8 cellular contexts compared by ENCODE assay signal in genomic region chr17:39200957-39201510, GRCh38. TPM values are rescaled to one million over a fixed set of nuclear protein-coding genes. Genes with fewer than 3 reads are reported as not detected.
DNase-seq lines count a peak whose midpoint lies in the region; ATAC-seq, FAIRE-seq and TF ChIP-seq lines count a peak whose summit lies in the region.

No MANE protein-coding gene starts in this region.

- in situ Hi-C loops in GM12878 (cut with MboI) = no loop called here

- no peak overlapping the region for H2BK5ac ChIP-seq in mesendoderm (ENCODE audit: low read length)

- no peak overlapping the region for H2BK15ac ChIP-seq in mesendoderm (replicated peaks; ENCODE audit: low read depth)

- no peak for TF ChIP-seq RAD21 in GM12878 (IDR thresholded peaks at IDR 0.05; ENCODE audit: insufficient read depth, low read depth, low read length)

- peaks cover 38% of the 10 kb centered on the region for H3K79me2 ChIP-seq in GM12878 (ENCODE audit: control insufficient read depth, insufficient read depth, low read length)
- H3K79me2 ChIP-seq in mesendoderm (ENCODE audit: control insufficient read depth, insufficient read depth, low read length) = peaks cover 28% of the 10 kb centered on the region

- no peak overlapping the region for H2AK5ac ChIP-seq in mesendoderm (ENCODE audit: low read length)

- CTCF ChIA-PET in GM12878 (lab: Yijun Ruan, JAX) = interaction anchor here (0.7 to 10.9 kb wide), 3 partner anchors 26 to 39 kb away, joined by 3 to 658 read pairs (median 7); no protein-coding TSS in a partner anchor

- H4K20me1 ChIP-seq in GM12878 (ENCODE audit: control insufficient read depth, insufficient read depth) = peaks cover 5% of the 10 kb centered on the region; the same call in 1 of the 2 replicates

- H3K18ac ChIP-seq in mesendoderm (ENCODE audit: low read length) = no peak overlapping the region

- H3K4ac ChIP-seq in mesendoderm (ENCODE audit: low read depth, low read length) = peak overlapping the region; percentile 77

- H4K8ac ChIP-seq in mesendoderm (ENCODE audit: low read depth, low read length) = no peak overlapping the region

- SMC1A ChIA-PET in GM12878 (lab: Charles Lee; ENCODE audit: uncharacterized antibody, unreplicated experiment) = no interaction called here

- peak overlapping the region in 9 of 10 donors; percentile 89 to 98 (median 96) for H3K27ac ChIP-seq in heart right ventricle
- H3K27ac ChIP-seq in GM12878 (ENCODE audit: control insufficient read depth, insufficient read depth) = peak overlapping the region; percentile 100
- H3K27ac ChIP-seq in mesendoderm (ENCODE audit: low read depth, low read length) = no peak overlapping the region
- H3K27ac ChIP-seq in aorta (ENCODE audit: low read depth in 1 of 2, low read length in 2 of 2) = no peak overlapping the region

- TF ChIP-seq EP300 in GM12878 (IDR thresholded peaks at IDR 0.05; ENCODE audit: borderline replicate concordance in 1 of 2, control insufficient read depth in 1 of 2, low read depth in 2 of 2, low read length in 2 of 2) = no peak

- no peak overlapping the region for H3K23ac ChIP-seq in mesendoderm (ENCODE audit: low read length)

- H3K79me1 ChIP-seq in mesendoderm (ENCODE audit: low read length) = peaks cover 13% of the 10 kb centered on the region

- H3K36me3 ChIP-seq in heart right ventricle (peaks cover 0 to 44% (median 40%) of the 10 kb centered on the region in 9 donors), GM12878 (ENCODE audit: control insufficient read depth in 2 of 2, insufficient read depth in 2 of 2, low read length in 1 of 2) (peaks cover 15 to 28% of the 10 kb centered on the region in 2 experiments), mesendoderm (ENCODE audit: control insufficient read depth, insufficient read depth, low read length) (peaks cover 16% of the 10 kb centered on the region), aorta (ENCODE audit: control insufficient read depth in 1 of 2, insufficient read depth in 2 of 2, low read length in 1 of 2) (peaks cover 0 to 3% of the 10 kb centered on the region in 2 donors)

- POLR2A ChIA-PET in GM12878 (lab: Charles Lee) = interaction anchor here (0.7 kb wide), 1 partner anchor 39 kb away, joined by 4 read pairs; no protein-coding TSS in a partner anchor

- TF ChIP-seq CTCF in heart right ventricle (IDR thresholded peaks at IDR 0.05) (no peak), GM12878 (IDR thresholded peaks at IDR 0.05 in 2 of 3, conservative IDR thresholded peaks at IDR 0.05 in 1 of 3; ENCODE audit: control insufficient read depth in 2 of 3, extremely low read depth in 1 of 3, insufficient read depth in 1 of 3, low read depth in 3 of 3, low read length in 3 of 3) (no peak)

- H3K4me3 ChIP-seq in heart right ventricle (peak overlapping the region; percentile 77 to 100 (median 92)), GM12878 (peak overlapping the region; percentile 95), mesendoderm (ENCODE audit: low read length) (peak overlapping the region; percentile 95), aorta (ENCODE audit: low read length in 2 of 2) (peak overlapping the region; percentile 70 to 99)

- H3K4me1 ChIP-seq in heart right ventricle (peaks cover 8 to 58% (median 46%) of the 10 kb centered on the region in 9 donors), GM12878 (ENCODE audit: control insufficient read depth, insufficient read depth, low read length) (peaks cover 21% of the 10 kb centered on the region), mesendoderm (ENCODE audit: control insufficient read depth, low read depth, low read length) (peaks cover 3% of the 10 kb centered on the region), aorta (ENCODE audit: control insufficient read depth in 1 of 2, insufficient read depth in 2 of 2, low read length in 2 of 2) (peaks cover 0 to 2% of the 10 kb centered on the region in 2 donors)

- H3K4me2 ChIP-seq in GM12878 (ENCODE audit: control insufficient read depth, insufficient read depth) = peak overlapping the region; percentile 64
- peak overlapping the region; percentile 90 for H3K4me2 ChIP-seq in mesendoderm (ENCODE audit: low read length)

- BruUV-seq in GM12878 (replicated peaks; lab: Mats Ljungman, UMichigan) = no TSS peak

- peak overlapping the region; percentile 89 for H3K56ac ChIP-seq in mesendoderm (ENCODE audit: low read length)

- RAD21 ChIA-PET in GM12878 (lab: Charles Lee; ENCODE audit: unreplicated experiment) = interaction anchor here (1.2 kb wide), 1 partner anchor 31 kb away, joined by 4 read pairs; no protein-coding TSS in a partner anchor

- no peak for FAIRE-seq in GM12878 (lab: Jason Lieb, UNC)

- no peak overlapping the region for H2BK120ac ChIP-seq in mesendoderm (ENCODE audit: low read depth, low read length)

- WGBS in heart right ventricle, 2 donors = 44 to 49% methylated on average over 11 of the region's 11 CpGs
- 1% methylated on average over 11 of the region's 11 CpGs for WGBS in GM12878 (ENCODE audit: insufficient coverage, insufficient replicate concordance, low lambda C conversion rate, missing lambda C conversion rate)
- no CpG with 5 or more reads among the region's 11 CpGs for WGBS in mesendoderm (ENCODE audit: extremely low coverage, insufficient coverage, low lambda C conversion rate)
- 47 to 50% methylated on average over 11 of the region's 11 CpGs for WGBS in aorta, 2 donors

- no peak for TF ChIP-seq POLR2A in GM12878 (IDR thresholded peaks at IDR 0.05; ENCODE audit: low read depth, low read length)

- H3K9me3 ChIP-seq in heart right ventricle (no peaks in the 10 kb centered on the region), GM12878 (replicated peaks; ENCODE audit: control insufficient read depth, insufficient read depth, low read length) (no peaks in the 10 kb centered on the region), aorta (ENCODE audit: control insufficient read depth, low read length) (no peaks in the 10 kb centered on the region)

- H4K5ac ChIP-seq in mesendoderm (ENCODE audit: low read length) = peak overlapping the region; percentile 77

- DNase-seq in heart right ventricle (no peak), Right ventricle myocardium superior (no peak), GM12878 (ENCODE audit: low read depth, low spot score) (no peak), mesendoderm (no peak), aorta (no peak), amygdala (lab: John Stamatoyannopoulos, UW) (no peak), iPS-NIHi11 (ENCODE audit: low spot score) (no peak)

- no peak overlapping the region for H2AFZ ChIP-seq in GM12878 (ENCODE audit: control insufficient read depth, low read depth, low read length)

- no peaks in the 10 kb centered on the region for H3K27me3 ChIP-seq in heart right ventricle
- no peaks in the 10 kb centered on the region for H3K27me3 ChIP-seq in GM12878 (replicated peaks in 1 of 2; ENCODE audit: control insufficient read depth in 2 of 2, insufficient read depth in 2 of 2, low read length in 1 of 2)
- H3K27me3 ChIP-seq in mesendoderm (ENCODE audit: insufficient read depth, low read length, poor library complexity) = no peaks in the 10 kb centered on the region
- no peaks in the 10 kb centered on the region for H3K27me3 ChIP-seq in aorta (ENCODE audit: control insufficient read depth in 1 of 2, insufficient read depth in 2 of 2, low read length in 1 of 2)

- H3K9ac ChIP-seq in GM12878 (ENCODE audit: control insufficient read depth, insufficient read depth, low read length) (peak overlapping the region; percentile 97), mesendoderm (ENCODE audit: low read length) (peak overlapping the region; percentile 99)

- intact Hi-C loops in heart right ventricle (cut with DNase I) = no loop called here
- intact Hi-C loops in Right ventricle myocardium superior (cut with DNase I) = no loop called here
- intact Hi-C loops in GM12878 (cut with micrococcal nuclease; ENCODE audit: unreplicated experiment) = no loop called here
- intact Hi-C loops in aorta (cut with DNase I) = no loop called here

- ATAC-seq in heart right ventricle (no peak), Right ventricle myocardium superior (ENCODE audit: poor library complexity) (no peak), GM12878 (no peak), aorta (ENCODE audit: low FRiP score) (no peak), GM21526 (IDR thresholded peaks at IDR 0.05; ENCODE audit: low FRiP score, unreplicated experiment) (no peak)

RNA-seq across cellular contexts. Expression of gene RPL19, which starts 1.0 kb away (rescaled TPM):
- total RNA-seq in heart right ventricle (1,000 to 10,000 TPM in 3 of 10 donors, 100 to 1,000 TPM in 7; 907 to 1,150 (median 965) TPM), Right ventricle myocardium superior (934 TPM), GM12878 (2014; rRNA removed) (3,345 and 3,660 TPM in 2 replicates), GM12878 (2014; rRNA removed; fragmentation: Illumina TruSeq; extraction: Trizol) (4,424 and 4,557 TPM in 2 replicates), GM12878 (2021) (2,884 and 2,984 TPM in 2 replicates), aorta (1,000 to 10,000 TPM; 1,206 to 1,264 TPM)
- polyA plus RNA-seq in heart right ventricle (1,000 to 10,000 TPM; 1,654 to 3,029 TPM), GM12878 (2011; rRNA removed) (2,325 and 2,496 TPM in 2 replicates), GM12878 (2014; fragmentation: Illumina TruSeq; extraction: Trizol) (2,387 and 5,536 TPM in 2 replicates), GM12878 (2014; fragmentation: Nextera tagmentation; extraction: Ambion mirVana) (1,000 to 10,000 TPM; 4,826 to 5,082 TPM), GM12878 (2014; rRNA removed) (4,304 and 4,328 TPM in 2 replicates), GM12878 (2016; fragmentation: Nextera tagmentation; extraction: Ambion mirVana) (1,000 to 10,000 TPM; 1,862 to 1,965 TPM), aorta (1,000 to 10,000 TPM; 2,950 to 3,759 TPM)
- total RNA-seq in GM12878 (2013; cell fraction: nucleolus; rRNA removed) = 258 and 286 TPM in 2 replicates
- polyA plus RNA-seq in GM12878 (2011; ENCODE audit: low read depth) = 2,420 TPM
- polyA plus RNA-seq in GM12878 (2011; cell fraction: cytosol; rRNA removed) = 3,209 and 3,744 TPM in 2 replicates
- polyA plus RNA-seq in GM12878 (2011; cell fraction: nucleus; rRNA removed) = 1,169 and 1,252 TPM in 2 replicates
- 3,096 and 4,247 TPM in 2 replicates for polyA plus RNA-seq in GM12878 (2012)
- 917 and 1,360 TPM in 2 replicates for polyA minus RNA-seq in GM12878 (2011; rRNA and poly(A)+ RNA removed)
- polyA minus RNA-seq in GM12878 (2011; cell fraction: cytosol; rRNA and poly(A)+ RNA removed) = 437 and 484 TPM in 2 replicates
- 126 and 168 TPM in 2 replicates for polyA minus RNA-seq in GM12878 (2011; cell fraction: nucleus; rRNA and poly(A)+ RNA removed)
- polyA plus RNA-seq in mesendoderm (2013, experiment 1 of 2) = 2,776 TPM
- 2,856 TPM for polyA plus RNA-seq in mesendoderm (2013, experiment 2 of 2)

RNA-seq across cellular contexts. Expression of gene CACNB1, which starts 3.6 kb away (rescaled TPM):
- total RNA-seq in heart right ventricle = 1 to 10 TPM; 3.3 to 7.9 (median 4.6) TPM
- polyA plus RNA-seq in heart right ventricle = 10 to 100 TPM in 1 of 2 donors, 1 to 10 TPM in 1; 6.8 to 11.5 TPM
- total RNA-seq in Right ventricle myocardium superior = 4.6 TPM
- total RNA-seq in GM12878 (2013; cell fraction: nucleolus; rRNA removed) = 33.2 and 35.6 TPM in 2 replicates
- 6.2 and 8.7 TPM in 2 replicates for total RNA-seq in GM12878 (2014; rRNA removed)
- total RNA-seq in GM12878 (2014; rRNA removed; fragmentation: Illumina TruSeq; extraction: Trizol) = 2.3 and 4.3 TPM in 2 replicates
- total RNA-seq in GM12878 (2021) = 10.1 and 15.6 TPM in 2 replicates
- 9.6 TPM for polyA plus RNA-seq in GM12878 (2011; ENCODE audit: low read depth)
- polyA plus RNA-seq in GM12878 (2011; rRNA removed) = 3.6 and 8.0 TPM in 2 replicates
- polyA plus RNA-seq in GM12878 (2011; cell fraction: cytosol; rRNA removed) = 6.3 and 7.0 TPM in 2 replicates
- polyA plus RNA-seq in GM12878 (2011; cell fraction: nucleus; rRNA removed) = 38.2 and 38.3 TPM in 2 replicates
- polyA plus RNA-seq in GM12878 (2012) = 4.2 and 4.6 TPM in 2 replicates
- 3.8 and 6.3 TPM in 2 replicates for polyA plus RNA-seq in GM12878 (2014; fragmentation: Illumina TruSeq; extraction: Trizol)
- polyA plus RNA-seq in GM12878 (2014; fragmentation: Nextera tagmentation; extraction: Ambion mirVana) = under 1 TPM; 0.06 to 0.18 TPM
- 12.6 and 14.1 TPM in 2 replicates for polyA plus RNA-seq in GM12878 (2014; rRNA removed)
- polyA plus RNA-seq in GM12878 (2016; fragmentation: Nextera tagmentation; extraction: Ambion mirVana) = 1 to 10 TPM; 4.7 to 6.5 TPM
- polyA minus RNA-seq in GM12878 (2011; rRNA and poly(A)+ RNA removed) = 33.6 TPM in 2 replicates
- 4.1 and 4.9 TPM in 2 replicates for polyA minus RNA-seq in GM12878 (2011; cell fraction: cytosol; rRNA and poly(A)+ RNA removed)
- polyA minus RNA-seq in GM12878 (2011; cell fraction: nucleus; rRNA and poly(A)+ RNA removed) = 19.9 and 28.1 TPM in 2 replicates
- 4.3 TPM for polyA plus RNA-seq in mesendoderm (2013, experiment 1 of 2)
- 4.5 TPM for polyA plus RNA-seq in mesendoderm (2013, experiment 2 of 2)
- total RNA-seq in aorta = 10 to 100 TPM; 29.6 to 31.6 TPM
- polyA plus RNA-seq in aorta = 10 to 100 TPM in 1 of 2 donors, 1 to 10 TPM in 1; 1.9 to 50.6 TPM

RNA-seq across cellular contexts. Expression of gene STAC2, which starts 24.7 kb away (rescaled TPM):
- total RNA-seq in heart right ventricle (1 to 10 TPM in 3 of 10 donors, under 1 TPM in 6, not detected in 1; 0.09 to 2.0 (median 0.37) TPM), Right ventricle myocardium superior (1.4 TPM), GM12878 (2014; rRNA removed) (not detected in 2 replicates), GM12878 (2014; rRNA removed; fragmentation: Illumina TruSeq; extraction: Trizol) (0.04 TPM in 1 of 2 replicates, not detected in the other), GM12878 (2021) (not detected in 2 replicates), aorta (10 to 100 TPM; 29.2 to 53.3 TPM)
- polyA plus RNA-seq in heart right ventricle (1 to 10 TPM in 1 of 2 donors, under 1 TPM in 1; 0.51 to 4.9 TPM), GM12878 (2011; rRNA removed) (not detected in 2 replicates), GM12878 (2014; fragmentation: Illumina TruSeq; extraction: Trizol) (not detected in 2 replicates), GM12878 (2014; fragmentation: Nextera tagmentation; extraction: Ambion mirVana) (not detected), GM12878 (2014; rRNA removed) (not detected in 2 replicates), GM12878 (2016; fragmentation: Nextera tagmentation; extraction: Ambion mirVana) (not detected), aorta (1 to 10 TPM; 2.0 to 4.7 TPM)
- not detected in 2 replicates for total RNA-seq in GM12878 (2013; cell fraction: nucleolus; rRNA removed)
- polyA plus RNA-seq in GM12878 (2011; ENCODE audit: low read depth) = not detected
- not detected in 2 replicates for polyA plus RNA-seq in GM12878 (2011; cell fraction: cytosol; rRNA removed)
- polyA plus RNA-seq in GM12878 (2011; cell fraction: nucleus; rRNA removed) = not detected in 2 replicates
- 0.04 TPM in 1 of 2 replicates, not detected in the other for polyA plus RNA-seq in GM12878 (2012)
- polyA minus RNA-seq in GM12878 (2011; rRNA and poly(A)+ RNA removed) = not detected in 2 replicates
- not detected in 2 replicates for polyA minus RNA-seq in GM12878 (2011; cell fraction: cytosol; rRNA and poly(A)+ RNA removed)
- not detected in 2 replicates for polyA minus RNA-seq in GM12878 (2011; cell fraction: nucleus; rRNA and poly(A)+ RNA removed)
- 0.70 TPM for polyA plus RNA-seq in mesendoderm (2013, experiment 1 of 2)
- polyA plus RNA-seq in mesendoderm (2013, experiment 2 of 2) = 0.70 TPM

RNA-seq across cellular contexts. Expression of gene ARL5C, which starts 35.1 kb away (rescaled TPM):
- not detected for total RNA-seq in heart right ventricle
- not detected for polyA plus RNA-seq in heart right ventricle
- total RNA-seq in Right ventricle myocardium superior = not detected
- not detected in 2 replicates for total RNA-seq in GM12878 (2013; cell fraction: nucleolus; rRNA removed)
- not detected in 2 replicates for total RNA-seq in GM12878 (2014; rRNA removed)
- total RNA-seq in GM12878 (2014; rRNA removed; fragmentation: Illumina TruSeq; extraction: Trizol) = not detected in 2 replicates
- not detected in 2 replicates for total RNA-seq in GM12878 (2021)
- not detected for polyA plus RNA-seq in GM12878 (2011; ENCODE audit: low read depth)
- polyA plus RNA-seq in GM12878 (2011; rRNA removed) = not detected in 2 replicates
- polyA plus RNA-seq in GM12878 (2011; cell fraction: cytosol; rRNA removed) = not detected in 2 replicates
- 0.29 TPM in 1 of 2 replicates, not detected in the other for polyA plus RNA-seq in GM12878 (2011; cell fraction: nucleus; rRNA removed)
- polyA plus RNA-seq in GM12878 (2012) = 0.04 TPM in 1 of 2 replicates, not detected in the other
- polyA plus RNA-seq in GM12878 (2014; fragmentation: Illumina TruSeq; extraction: Trizol) = not detected in 2 replicates
- not detected for polyA plus RNA-seq in GM12878 (2014; fragmentation: Nextera tagmentation; extraction: Ambion mirVana)
- not detected in 2 replicates for polyA plus RNA-seq in GM12878 (2014; rRNA removed)
- not detected for polyA plus RNA-seq in GM12878 (2016; fragmentation: Nextera tagmentation; extraction: Ambion mirVana)
- not detected in 2 replicates for polyA minus RNA-seq in GM12878 (2011; rRNA and poly(A)+ RNA removed)
- not detected in 2 replicates for polyA minus RNA-seq in GM12878 (2011; cell fraction: cytosol; rRNA and poly(A)+ RNA removed)
- polyA minus RNA-seq in GM12878 (2011; cell fraction: nucleus; rRNA and poly(A)+ RNA removed) = not detected in 2 replicates
- not detected for polyA plus RNA-seq in mesendoderm (2013, experiment 1 of 2)
- not detected for polyA plus RNA-seq in mesendoderm (2013, experiment 2 of 2)
- total RNA-seq in aorta = under 1 TPM in 1 of 2 donors, not detected in 1; 0.54 TPM
- polyA plus RNA-seq in aorta = not detected

RNA-seq across cellular contexts. Expression of gene PLXDC1, which starts 49.6 kb away (rescaled TPM):
- 10 to 100 TPM in 7 of 10 donors, 1 to 10 TPM in 3; 9.1 to 21.3 (median 11.2) TPM for total RNA-seq in heart right ventricle
- polyA plus RNA-seq in heart right ventricle = 10 to 100 TPM in 1 of 2 donors, 1 to 10 TPM in 1; 7.3 to 20.0 TPM
- total RNA-seq in Right ventricle myocardium superior = 14.1 TPM
- total RNA-seq in GM12878 (2013; cell fraction: nucleolus; rRNA removed) = 1.2 and 1.8 TPM in 2 replicates
- not detected in 2 replicates for total RNA-seq in GM12878 (2014; rRNA removed)
- total RNA-seq in GM12878 (2014; rRNA removed; fragmentation: Illumina TruSeq; extraction: Trizol) = not detected in 2 replicates
- total RNA-seq in GM12878 (2021) = not detected in 2 replicates
- polyA plus RNA-seq in GM12878 (2011; ENCODE audit: low read depth) = not detected
- polyA plus RNA-seq in GM12878 (2011; rRNA removed) = 0.16 and 0.22 TPM in 2 replicates
- polyA plus RNA-seq in GM12878 (2011; cell fraction: cytosol; rRNA removed) = 0.04 and 0.23 TPM in 2 replicates
- 0.45 and 0.63 TPM in 2 replicates for polyA plus RNA-seq in GM12878 (2011; cell fraction: nucleus; rRNA removed)
- polyA plus RNA-seq in GM12878 (2012) = 0.22 and 0.28 TPM in 2 replicates
- 0.03 TPM in 1 of 2 replicates, not detected in the other for polyA plus RNA-seq in GM12878 (2014; fragmentation: Illumina TruSeq; extraction: Trizol)
- not detected for polyA plus RNA-seq in GM12878 (2014; fragmentation: Nextera tagmentation; extraction: Ambion mirVana)
- polyA plus RNA-seq in GM12878 (2014; rRNA removed) = not detected in 2 replicates
- under 1 TPM in 1 of 2 experiments, not detected in 1; 0.30 TPM for polyA plus RNA-seq in GM12878 (2016; fragmentation: Nextera tagmentation; extraction: Ambion mirVana)
- polyA minus RNA-seq in GM12878 (2011; rRNA and poly(A)+ RNA removed) = not detected in 2 replicates
- not detected in 2 replicates for polyA minus RNA-seq in GM12878 (2011; cell fraction: cytosol; rRNA and poly(A)+ RNA removed)
- not detected in 2 replicates for polyA minus RNA-seq in GM12878 (2011; cell fraction: nucleus; rRNA and poly(A)+ RNA removed)
- polyA plus RNA-seq in mesendoderm (2013, experiment 1 of 2) = 0.44 TPM
- polyA plus RNA-seq in mesendoderm (2013, experiment 2 of 2) = 0.24 TPM
- total RNA-seq in aorta = 10 to 100 TPM in 1 of 2 donors, 1 to 10 TPM in 1; 7.2 to 39.1 TPM
- polyA plus RNA-seq in aorta = 1 to 10 TPM; 1.7 to 2.5 TPM

Comparison
In these comparisons a context has a peak if more than half of its experiments do, and no peak if none do; other contexts are left out.
1. H3K27ac ChIP-seq: peak in heart right ventricle (9 of 10) and GM12878 (single experiment); none in mesendoderm (single experiment) and aorta (0 of 2).
2. RNA of gene STAC2, which starts 24.7 kb away (total RNA-seq): 29.2 to 53.3 TPM in aorta; 1.4 TPM in Right ventricle myocardium superior (single experiment), 0.09 to 2.0 TPM in heart right ventricle and 0.04 TPM in GM12878; every median in the first group is over 10 times any median in the second.
3. Peak in every context shown above with its lines, with median percentiles within 50 percentile points of each other: H3K4me3 ChIP-seq.